In the genomic region with DNA sequence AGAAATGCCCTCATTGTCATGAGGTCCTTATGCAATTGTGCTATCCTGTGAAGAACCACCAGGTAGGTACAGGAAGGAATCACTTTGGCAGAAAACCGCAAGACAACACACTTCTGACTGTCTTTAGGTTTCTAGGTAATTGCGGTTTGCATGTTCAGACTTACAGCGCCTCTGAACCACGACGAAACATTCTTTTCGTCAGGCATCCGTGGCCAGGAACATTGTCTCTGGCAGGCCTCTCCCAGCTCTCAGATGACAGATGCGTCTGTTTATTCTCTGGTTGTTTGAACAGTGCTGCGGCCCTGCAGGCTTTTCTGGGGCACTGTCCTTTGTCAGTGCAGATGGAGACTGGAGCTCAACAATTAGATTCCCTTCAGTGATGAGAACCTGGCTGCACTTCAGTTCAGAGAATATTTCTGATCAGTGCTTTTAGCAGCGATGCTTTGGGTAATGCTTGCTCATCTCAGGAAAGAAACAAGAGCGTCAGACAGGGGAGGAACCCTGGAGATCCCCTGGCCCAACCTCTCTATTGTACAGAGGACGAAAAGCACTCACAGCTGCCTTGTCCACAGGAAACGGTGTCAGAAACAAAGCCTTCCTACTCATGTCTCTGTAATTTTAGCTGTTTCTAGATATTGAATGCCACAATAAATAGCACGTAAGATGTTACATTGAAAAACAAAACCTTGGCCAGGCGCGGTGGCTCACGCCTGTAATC, we compare ENCODE assay signal across 9 cellular contexts.
DNase-seq lines count a peak whose midpoint lies in the region; ATAC-seq and TF ChIP-seq lines count a peak whose summit lies in the region.
"Had no signal": no experiment of that assay in that cellular context is flagged by ENCODE, and none has a peak within 500 bp of the region (broad histone marks: within the 10 kb centered on the region; RNA-seq: fewer than 3 reads in every experiment).

No MANE protein-coding gene starts in this region.

- intact Hi-C loops in lower lobe of right lung (cut with DNase I) = no loop called here

- H3K27me3 Mint-ChIP-seq in CD8-positive, alpha-beta memory T cell = peaks cover 3 to 19% of the 10 kb centered on the region in 2 donors
- H3K27me3 Mint-ChIP-seq in activated T-helper 17 cell treated with anti-CD3 and anti-CD28 coated beads, Interleukin-2, amount 50 U/mL, for 72 hours = peaks cover 19% of the 10 kb centered on the region

- no peak overlapping the region for H3K27ac ChIP-seq in CD8-positive, alpha-beta memory T cell (ENCODE audit: low read depth, low read length)
- H3K27ac ChIP-seq in lower lobe of right lung = peak overlapping the region; percentile 56
- H3K27ac ChIP-seq: ovary had no signal

- no peaks in the 10 kb centered on the region for H3K4me1 ChIP-seq in CD8-positive, alpha-beta memory T cell (ENCODE audit: insufficient read depth, low read length)
- no peaks in the 10 kb centered on the region for H3K4me1 ChIP-seq in lower lobe of right lung

- TF ChIP-seq CTCF in lower lobe of right lung (IDR thresholded peaks at IDR 0.05) (no peak), GM10266 (IDR thresholded peaks at IDR 0.05; ENCODE audit: control insufficient read depth, insufficient read depth, low read depth, missing control alignments) (no peak)

- no peaks in the 10 kb centered on the region for H3K36me3 Mint-ChIP-seq in CD8-positive, alpha-beta memory T cell
- H3K36me3 Mint-ChIP-seq in activated T-helper 17 cell treated with anti-CD3 and anti-CD28 coated beads, Interleukin-2, amount 50 U/mL, for 72 hours (ENCODE audit: low read depth) = no peaks in the 10 kb centered on the region

- DNase-seq in CD8-positive, alpha-beta memory T cell = peak in 1 of 5 donors; percentile 19
- DNase-seq in NCI-H1417 (lab: John Stamatoyannopoulos, UW) (peak; percentile 89 to 98 (median 98)), lower lobe of right lung (no peak), AML-193 (lab: John Stamatoyannopoulos, UW) (no peak), HPDE6-E6E7 (ENCODE audit: extremely low spot score) (no peak), GM10266 (ENCODE audit: extremely low spot score) (no peak)
- DNase-seq in activated effector memory CD4-positive, alpha-beta T cell treated with Interleukin-2 at 50 U/mL for 16 hours = no peak
- DNase-seq: ovary had no signal

- no peak overlapping the region for H3K4me3 ChIP-seq in CD8-positive, alpha-beta memory T cell (ENCODE audit: low read length)
- H3K4me3 ChIP-seq in lower lobe of right lung = no peak overlapping the region
- H3K4me3 ChIP-seq: ovary had no signal

- H3K27ac Mint-ChIP-seq in CD8-positive, alpha-beta memory T cell = peak overlapping the region in 6 of 8 donors; percentile 39 to 90 (median 70)
- no peak overlapping the region for H3K27ac Mint-ChIP-seq in activated T-helper 17 cell treated with anti-CD3 and anti-CD28 coated beads, Interleukin-2, amount 50 U/mL, for 72 hours

- no peaks in the 10 kb centered on the region for H3K36me3 ChIP-seq in CD8-positive, alpha-beta memory T cell (ENCODE audit: insufficient read depth, low read length)
- no peaks in the 10 kb centered on the region for H3K36me3 ChIP-seq in lower lobe of right lung
- H3K36me3 ChIP-seq: ovary had no signal

- peak overlapping the region in 2 of 7 donors; percentile 17 to 32 for H3K4me3 Mint-ChIP-seq in CD8-positive, alpha-beta memory T cell
- no peak overlapping the region for H3K4me3 Mint-ChIP-seq in activated T-helper 17 cell treated with anti-CD3 and anti-CD28 coated beads, Interleukin-2, amount 50 U/mL, for 72 hours

- POLR2A ChIA-PET in CD8-positive, alpha-beta memory T cell (lab: Charles Lee) = no interaction called here

- no peaks in the 10 kb centered on the region for H3K27me3 ChIP-seq in CD8-positive, alpha-beta memory T cell (ENCODE audit: insufficient read depth, low read length, poor library complexity, severe bottlenecking)
- no peaks in the 10 kb centered on the region for H3K27me3 ChIP-seq in lower lobe of right lung (ENCODE audit: low read depth)
- H3K27me3 ChIP-seq: ovary had no signal

- CTCF ChIA-PET in CD8-positive, alpha-beta memory T cell (lab: Charles Lee) = no interaction called here

- no peaks in the 10 kb centered on the region for H3K9me3 ChIP-seq in CD8-positive, alpha-beta memory T cell (ENCODE audit: low read length)
- no peaks in the 10 kb centered on the region for H3K9me3 ChIP-seq in lower lobe of right lung

- H3K9me3 Mint-ChIP-seq in CD8-positive, alpha-beta memory T cell = peaks cover 0 to 10% (median 0%) of the 10 kb centered on the region in 5 donors
- H3K9me3 Mint-ChIP-seq in activated T-helper 17 cell treated with anti-CD3 and anti-CD28 coated beads, Interleukin-2, amount 50 U/mL, for 72 hours = peaks cover 3% of the 10 kb centered on the region

- ATAC-seq in activated T-helper 17 cell treated with anti-CD3 and anti-CD28 coated beads, Interleukin-2, amount 50 U/mL, for 72 hours (replicated peaks) = peak; percentile 61
- ATAC-seq in lower lobe of right lung = no peak

- H3K4me1 Mint-ChIP-seq in CD8-positive, alpha-beta memory T cell = no peaks in the 10 kb centered on the region
- peaks cover 5% of the 10 kb centered on the region for H3K4me1 Mint-ChIP-seq in activated T-helper 17 cell treated with anti-CD3 and anti-CD28 coated beads, Interleukin-2, amount 50 U/mL, for 72 hours

Comparison
In these comparisons a context has a peak if more than half of its experiments do, and no peak if none do; other contexts are left out.
1. DNase-seq: peak in NCI-H1417 (3 of 3); none in lower lobe of right lung (single experiment), activated effector memory CD4-positive, alpha-beta T cell treated with Interleukin-2 at 50 U/mL for 16 hours (single experiment), AML-193 (0 of 2), HPDE6-E6E7 (single experiment) and GM10266 (single experiment).